ENCODE assay signal across 12 cellular contexts in the genomic region with DNA sequence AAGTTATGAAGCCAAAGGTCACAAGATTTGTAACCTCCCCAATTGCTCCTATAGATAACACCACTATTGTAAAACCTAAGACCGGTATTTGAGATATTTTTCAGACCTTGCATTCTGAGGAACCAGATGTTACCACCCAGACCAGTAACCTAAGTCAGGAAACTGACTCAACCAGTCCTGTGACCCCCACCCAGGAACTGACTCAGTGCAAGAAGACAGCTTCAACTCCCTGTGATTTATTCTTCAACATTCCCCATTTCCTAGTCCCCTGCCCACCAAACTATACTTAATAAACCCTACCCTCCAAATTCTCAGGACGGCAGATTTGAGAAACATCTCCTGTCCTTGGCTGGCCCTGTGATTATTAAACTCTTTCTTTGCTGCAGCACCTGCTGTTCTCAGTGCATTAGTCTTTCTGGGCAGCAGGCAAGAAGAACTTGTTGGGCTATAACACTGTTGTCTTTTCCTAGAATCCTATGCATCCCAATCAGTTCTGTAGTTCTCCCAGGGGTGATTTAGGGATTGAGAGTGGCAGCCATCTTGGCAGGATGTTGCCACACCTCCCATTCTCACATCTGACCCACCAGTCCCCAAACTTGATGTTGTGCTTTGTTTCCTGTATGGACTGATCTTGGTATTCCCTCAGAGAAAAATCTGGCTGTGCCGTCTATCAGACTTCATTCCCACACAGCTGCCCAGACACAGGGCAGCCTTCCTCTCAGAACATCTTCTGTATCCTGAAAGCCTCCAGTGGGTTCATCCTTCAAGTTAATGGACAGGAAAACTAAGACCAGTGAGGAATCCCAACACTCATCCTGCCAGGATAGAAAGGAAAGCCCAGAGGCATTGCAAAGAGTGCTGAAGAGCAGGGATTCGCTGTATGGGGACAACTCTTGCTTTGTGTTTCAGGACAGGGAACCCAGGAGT.
DNase-seq lines count a peak whose midpoint lies in the region; ATAC-seq and TF ChIP-seq lines count a peak whose summit lies in the region.
"Had no signal": no experiment of that assay in that cellular context is flagged by ENCODE, and none has a peak within 500 bp of the region (broad histone marks: within the 10 kb centered on the region; RNA-seq: fewer than 3 reads in every experiment).

No MANE protein-coding gene starts in this region.

- DNase-seq in 8988T: peak; percentile 26
- DNase-seq in HCT116 (ENCODE audit: low read depth, low spot score): no peak
- peak; percentile 9 for DNase-seq in adipocyte (ENCODE audit: low read depth)
- peak; percentile 82 for DNase-seq in islet precursor cell
- no peak for DNase-seq in T1000 (lab: John Stamatoyannopoulos, UW)
- no peak for DNase-seq in substantia nigra (lab: John Stamatoyannopoulos, UW)
- no peak for DNase-seq in epidermal melanocyte (ENCODE audit: insufficient read length, low spot score)
- DNase-seq: NCI-H2107; small intestine; stimulated activated naive B cell treated with anti-CD40 and anti-IgM and Interleukin-4, amounts not matched to agents 10 μg/mL and 1 μg/mL and 100 μg/mL, for 72 hours had no signal

- H4K20me1 ChIP-seq in HCT116 (ENCODE audit: insufficient read depth): no peaks in the 10 kb centered on the region

- no TSS peak for BruUV-seq in HCT116 (replicated peaks; lab: Mats Ljungman, UMichigan)

- no peak for TF ChIP-seq POLR2A in HCT116 (IDR thresholded peaks at IDR 0.05; ENCODE audit: borderline replicate concordance, extremely low read depth, insufficient read depth, insufficient read length)

- CTCF ChIA-PET in HCT116 (lab: Charles Lee): no interaction called here

- H3K4me2 ChIP-seq in HCT116 (ENCODE audit: low read length): peak overlapping the region; percentile 36

- H3K36me3 ChIP-seq in HCT116 (ENCODE audit: control insufficient read depth in 1 of 2, insufficient read depth in 2 of 2, low read length in 2 of 2): no peaks in the 10 kb centered on the region
- H3K36me3 ChIP-seq in adipocyte (ENCODE audit: control insufficient read depth, insufficient read depth, low read length, severe bottlenecking): no peaks in the 10 kb centered on the region
- H3K36me3 ChIP-seq: gastroesophageal sphincter had no signal

- H3K27me3 ChIP-seq in HCT116 (ENCODE audit: insufficient read depth, low read length): no peaks in the 10 kb centered on the region
- peaks cover 7% of the 10 kb centered on the region for H3K27me3 ChIP-seq in adipocyte (replicated peaks; ENCODE audit: control insufficient read depth, insufficient read depth, low read length)
- H3K27me3 ChIP-seq: gastroesophageal sphincter had no signal

- H3K9ac ChIP-seq in HCT116 (ENCODE audit: low read length) (no peak overlapping the region), adipocyte (ENCODE audit: low read length) (no peak overlapping the region)

- H3K79me2 ChIP-seq in HCT116 (ENCODE audit: insufficient read depth, low read length): no peaks in the 10 kb centered on the region

- H3K9me3 ChIP-seq in HCT116 (ENCODE audit: control insufficient read depth in 1 of 2, insufficient read depth in 1 of 2, low read depth in 1 of 2, low read length in 2 of 2): no peaks in the 10 kb centered on the region
- H3K9me3 ChIP-seq in adipocyte (ENCODE audit: control insufficient read depth, low read length): no peaks in the 10 kb centered on the region
- H3K9me3 ChIP-seq: gastroesophageal sphincter had no signal

- ATAC-seq in HCT116 (no peak), GM18511 (IDR thresholded peaks at IDR 0.05; ENCODE audit: unreplicated experiment) (no peak)
- ATAC-seq: gastroesophageal sphincter; stimulated activated naive B cell treated with anti-CD40 and anti-IgM and Interleukin-4, amounts not matched to agents 10 μg/mL and 1 μg/mL and 100 μg/mL, for 72 hours had no signal

- RAD21 ChIA-PET in HCT116 (lab: Charles Lee; ENCODE audit: low non-redundant PET in 1 of 2, low total read pairs in 2 of 2, uncharacterized antibody in 2 of 2, unreplicated experiment in 2 of 2): interaction anchor here in 1 of 2 experiments (1.2 kb wide), 1 partner anchor 99 kb away, joined by 3 read pairs; no protein-coding TSS in a partner anchor

- POLR2A ChIA-PET in HCT116 (lab: Charles Lee): no interaction called here

- H3K4me3 ChIP-seq in HCT116 (replicated peaks in 1 of 2; ENCODE audit: low read depth in 1 of 2, low read length in 2 of 2) (no peak overlapping the region), adipocyte (ENCODE audit: low read length) (no peak overlapping the region)
- H3K4me3 ChIP-seq: gastroesophageal sphincter had no signal

- H2AFZ ChIP-seq in HCT116 (ENCODE audit: low read depth, low read length, poor library complexity, severe bottlenecking): no peak overlapping the region

- no peaks in the 10 kb centered on the region for H3K9me2 ChIP-seq in HCT116 (ENCODE audit: insufficient read depth)

- TF ChIP-seq CTCF in HCT116 (IDR thresholded peaks at IDR 0.05 in 2 of 3, conservative IDR thresholded peaks at IDR 0.05 in 1 of 3; ENCODE audit: borderline replicate concordance in 1 of 3, insufficient read depth in 1 of 3, low read depth in 2 of 3, low read length in 2 of 3): no peak

- peaks cover 0 to 9% of the 10 kb centered on the region in 2 experiments; a peak in 2 of 4 replicates for H3K4me1 ChIP-seq in HCT116 (ENCODE audit: control insufficient read depth in 1 of 2, insufficient read depth in 2 of 2, low read length in 2 of 2)
- no peaks in the 10 kb centered on the region for H3K4me1 ChIP-seq in adipocyte (ENCODE audit: control insufficient read depth, insufficient read depth, low read length)

- no peak for TF ChIP-seq RAD21 in HCT116 (IDR thresholded peaks at IDR 0.05; ENCODE audit: low read depth)

- intact Hi-C loops in HCT116 (cut with micrococcal nuclease): no loop called here

- H3K27ac ChIP-seq in HCT116 (ENCODE audit: low read depth, low read length) (no peak overlapping the region), substantia nigra (ENCODE audit: low read depth, low read length, poor library complexity, severe bottlenecking) (no peak overlapping the region)
- H3K27ac ChIP-seq: gastroesophageal sphincter had no signal

TF ChIP-seq in HCT116, 20 proteins besides CTCF, POLR2A, EP300 and RAD21:
- no peak for TF ChIP-seq ZNF274 (IDR thresholded peaks at IDR 0.05; ENCODE audit: low read depth, low read length)
- TF ChIP-seq EZH2phosphoT487 (IDR thresholded peaks at IDR 0.05; ENCODE audit: borderline replicate concordance): no peak
- no peak for TF ChIP-seq YY1 (IDR thresholded peaks at IDR 0.05; ENCODE audit: extremely low read depth, insufficient replicate concordance, low read depth, low read length)
- no peak for TF ChIP-seq TCF7L2 (IDR thresholded peaks at IDR 0.05; ENCODE audit: borderline replicate concordance, extremely low read depth, insufficient read depth, insufficient read length)
- TF ChIP-seq, protein P1, sequence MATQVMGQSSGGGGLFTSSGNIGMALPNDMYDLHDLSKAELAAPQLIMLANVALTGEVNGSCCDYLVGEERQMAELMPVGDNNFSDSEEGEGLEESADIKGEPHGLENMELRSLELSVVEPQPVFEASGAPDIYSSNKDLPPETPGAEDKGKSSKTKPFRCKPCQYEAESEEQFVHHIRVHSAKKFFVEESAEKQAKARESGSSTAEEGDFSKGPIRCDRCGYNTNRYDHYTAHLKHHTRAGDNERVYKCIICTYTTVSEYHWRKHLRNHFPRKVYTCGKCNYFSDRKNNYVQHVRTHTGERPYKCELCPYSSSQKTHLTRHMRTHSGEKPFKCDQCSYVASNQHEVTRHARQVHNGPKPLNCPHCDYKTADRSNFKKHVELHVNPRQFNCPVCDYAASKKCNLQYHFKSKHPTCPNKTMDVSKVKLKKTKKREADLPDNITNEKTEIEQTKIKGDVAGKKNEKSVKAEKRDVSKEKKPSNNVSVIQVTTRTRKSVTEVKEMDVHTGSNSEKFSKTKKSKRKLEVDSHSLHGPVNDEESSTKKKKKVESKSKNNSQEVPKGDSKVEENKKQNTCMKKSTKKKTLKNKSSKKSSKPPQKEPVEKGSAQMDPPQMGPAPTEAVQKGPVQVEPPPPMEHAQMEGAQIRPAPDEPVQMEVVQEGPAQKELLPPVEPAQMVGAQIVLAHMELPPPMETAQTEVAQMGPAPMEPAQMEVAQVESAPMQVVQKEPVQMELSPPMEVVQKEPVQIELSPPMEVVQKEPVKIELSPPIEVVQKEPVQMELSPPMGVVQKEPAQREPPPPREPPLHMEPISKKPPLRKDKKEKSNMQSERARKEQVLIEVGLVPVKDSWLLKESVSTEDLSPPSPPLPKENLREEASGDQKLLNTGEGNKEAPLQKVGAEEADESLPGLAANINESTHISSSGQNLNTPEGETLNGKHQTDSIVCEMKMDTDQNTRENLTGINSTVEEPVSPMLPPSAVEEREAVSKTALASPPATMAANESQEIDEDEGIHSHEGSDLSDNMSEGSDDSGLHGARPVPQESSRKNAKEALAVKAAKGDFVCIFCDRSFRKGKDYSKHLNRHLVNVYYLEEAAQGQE (IDR thresholded peaks at IDR 0.05; ENCODE audit: low read depth): no peak
- no peak for TF ChIP-seq ZBTB33 (IDR thresholded peaks at IDR 0.05; ENCODE audit: extremely low read depth, insufficient replicate concordance, low read length)
- TF ChIP-seq CEBPB (IDR thresholded peaks at IDR 0.05; ENCODE audit: low read depth): no peak
- no peak for TF ChIP-seq ELF1 (IDR thresholded peaks at IDR 0.05; ENCODE audit: borderline replicate concordance, low read depth)
- peak; percentile 61 for TF ChIP-seq JUND (IDR thresholded peaks at IDR 0.05)
- TF ChIP-seq SRF (IDR thresholded peaks at IDR 0.05; ENCODE audit: low read depth): no peak
- peak; percentile 62 for TF ChIP-seq FOSL1 (IDR thresholded peaks at IDR 0.05; ENCODE audit: low read depth)
- peak; percentile 58 for TF ChIP-seq SP1 (IDR thresholded peaks at IDR 0.05; ENCODE audit: low read depth)
- TF ChIP-seq POLR2AphosphoS5 (IDR thresholded peaks at IDR 0.05; ENCODE audit: low read depth, low read length): no peak

Comparison
In these comparisons a context has a peak if more than half of its experiments do, and no peak if none do; other contexts are left out.
1. DNase-seq: peak in 8988T (single experiment), adipocyte (single experiment) and islet precursor cell (single experiment); none in HCT116 (single experiment), T1000 (single experiment), substantia nigra (0 of 49) and epidermal melanocyte (single experiment).